Comparison of ENCODE assay signal across 7 cellular contexts in genomic region chr12:459430-460258, GRCh38. TPM values are rescaled to one million over a fixed set of nuclear protein-coding genes. Genes with fewer than 3 reads are reported as not detected.
DNase-seq lines count a peak whose midpoint lies in the region; ATAC-seq and TF ChIP-seq lines count a peak whose summit lies in the region.

Gene B4GALNT3 (plus strand): TSS chr12:459939. CDS start chr12:460377, 438 bp downstream.

- peaks cover 11 to 18% (median 12%) of the 10 kb centered on the region in 4 donors for H3K4me1 Mint-ChIP-seq in naive thymus-derived CD8-positive, alpha-beta T cell
- peaks cover 20% of the 10 kb centered on the region for H3K4me1 Mint-ChIP-seq in type B pancreatic cell (ENCODE audit: unreplicated experiment)

- WGBS in esophagus squamous epithelium, 2 donors, result 12 to 13% methylated on average over 16 to 17 of the region's 82 CpGs

- peak; percentile 56 to 67 for ATAC-seq in naive thymus-derived CD8-positive, alpha-beta T cell
- no peak for ATAC-seq in GM21786 (IDR thresholded peaks at IDR 0.05; ENCODE audit: unreplicated experiment)

- peak within 1 kb of the TSS; percentile 70 to 94 (median 84) for H3K4me3 Mint-ChIP-seq in naive thymus-derived CD8-positive, alpha-beta T cell
- peak within 1 kb of the TSS; percentile 91 for H3K4me3 Mint-ChIP-seq in type B pancreatic cell

- H3K27me3 Mint-ChIP-seq in naive thymus-derived CD8-positive, alpha-beta T cell, result peaks cover 2 to 49% (median 42%) of the 10 kb centered on the region in 5 donors
- peaks cover 85% of the 10 kb centered on the region for H3K27me3 Mint-ChIP-seq in type B pancreatic cell

- no peaks in the 10 kb centered on the region for H3K36me3 ChIP-seq in esophagus squamous epithelium

- intact Hi-C loops in esophagus squamous epithelium (cut with DNase I), result no loop called here

- peak in 1 of 4 donors; percentile 59 for TF ChIP-seq POLR2A in esophagus squamous epithelium (IDR thresholded peaks at IDR 0.05)

- peaks cover 0 to 61% (median 0%) of the 10 kb centered on the region in 4 donors for H3K27me3 ChIP-seq in esophagus squamous epithelium

- H3K4me3 ChIP-seq in esophagus squamous epithelium, result peak within 1 kb of the TSS; percentile 54 to 82 (median 67)

- peaks cover 14 to 24% (median 19%) of the 10 kb centered on the region in 3 donors for H3K4me1 ChIP-seq in esophagus squamous epithelium

- no peaks in the 10 kb centered on the region for H3K36me3 Mint-ChIP-seq in naive thymus-derived CD8-positive, alpha-beta T cell
- peaks cover 2% of the 10 kb centered on the region for H3K36me3 Mint-ChIP-seq in type B pancreatic cell

- peak within 1 kb of the TSS; percentile 22 to 71 (median 60) for H3K27ac ChIP-seq in esophagus squamous epithelium

- no peaks in the 10 kb centered on the region for H3K9me3 ChIP-seq in esophagus squamous epithelium

- TF ChIP-seq CTCF in GM13977 (IDR thresholded peaks at IDR 0.05; ENCODE audit: extremely low read depth, insufficient read depth, missing control alignments) (no peak), esophagus squamous epithelium (IDR thresholded peaks at IDR 0.05) (no peak), type B pancreatic cell (conservative IDR thresholded peaks at IDR 0.05) (no peak)

- no peaks in the 10 kb centered on the region for H3K9me3 Mint-ChIP-seq in naive thymus-derived CD8-positive, alpha-beta T cell
- no peaks in the 10 kb centered on the region for H3K9me3 Mint-ChIP-seq in type B pancreatic cell

- POLR2A ChIA-PET in naive thymus-derived CD8-positive, alpha-beta T cell (lab: Charles Lee), result no interaction called here

- in situ Hi-C loops in GM13977 (cut with MboI; ENCODE audit: low pct_unique_long_range_greater_than_20kb, low sequenced_read_pairs, unreplicated experiment), result loop anchor here (10.0 kb wide), 1 partner anchor 85 kb away; no protein-coding TSS in a partner anchor

- peak; percentile 75 for DNase-seq in GM13977 (ENCODE audit: low spot score)
- DNase-seq in NCI-H345 treated with DMSO at 0.1 percent for 48 hours (lab: John Stamatoyannopoulos, UW; ENCODE audit: unreplicated experiment), result peak; percentile 40
- peak; percentile 14 for DNase-seq in activated T-cell treated with anti-CD3 and anti-CD28 coated beads for 4 hours
- DNase-seq in esophagus squamous epithelium (lab: John Stamatoyannopoulos, UW), result no peak
- peak in 7 of 10 donors; percentile 22 to 47 (median 34) for DNase-seq in naive thymus-derived CD8-positive, alpha-beta T cell
- DNase-seq in type B pancreatic cell (ENCODE audit: extremely low spot score, unreplicated experiment), result peak; percentile 74

- H3K27ac Mint-ChIP-seq in naive thymus-derived CD8-positive, alpha-beta T cell, result peak within 1 kb of the TSS in 3 of 10 donors; percentile 17 to 66 (median 34)
- H3K27ac Mint-ChIP-seq in type B pancreatic cell, result peak within 1 kb of the TSS; percentile 90

RNA-seq across cellular contexts. Expression of gene B4GALNT3, which starts in this region (rescaled TPM):
- total RNA-seq in esophagus squamous epithelium (10 to 100 TPM in 3 of 4 donors, 1 to 10 TPM in 1; 9.7 to 45.3 (median 18.4) TPM), type B pancreatic cell (ENCODE audit: low replicate concordance) (32.5 and 103 TPM in 2 replicates)
- total RNA-seq in naive thymus-derived CD8-positive, alpha-beta T cell, result under 1 TPM; 0.34 to 0.66 TPM
- polyA plus RNA-seq in naive thymus-derived CD8-positive, alpha-beta T cell, result 1 to 10 TPM in 1 of 3 donors, under 1 TPM in 2; 0.14 to 1.8 (median 0.40) TPM

Comparison
In these comparisons a context has a peak if more than half of its experiments do, and no peak if none do; other contexts are left out.
1. RNA of gene B4GALNT3 (total RNA-seq): 32.5 to 103 TPM in type B pancreatic cell and 9.7 to 45.3 TPM in esophagus squamous epithelium; 0.34 to 0.66 TPM in naive thymus-derived CD8-positive, alpha-beta T cell; every median in the first group is over 4 times any median in the second.